8 cellular contexts compared by ENCODE assay signal in genomic region chr7:129434172-129434845, GRCh38. TPM values are rescaled to one million over a fixed set of nuclear protein-coding genes. Genes with fewer than 3 reads are reported as not detected.
DNase-seq lines count a peak whose midpoint lies in the region; TF ChIP-seq lines count a peak whose summit lies in the region.

Gene STRIP2 (plus strand): TSS chr7:129434432. CDS start chr7:129434473, 41 bp downstream.

- H4K20me1 ChIP-seq in neural progenitor cell (ENCODE audit: low read depth): peaks cover 5% of the 10 kb centered on the region

- peaks cover 11% of the 10 kb centered on the region for H3K27me3 Mint-ChIP-seq in neural progenitor cell (ENCODE audit: insufficient read depth, low read depth)

- H3K9me3 Mint-ChIP-seq in neural progenitor cell: no peaks in the 10 kb centered on the region

- peaks cover 19% of the 10 kb centered on the region for H3K79me2 ChIP-seq in neural progenitor cell (ENCODE audit: low read depth)

- peak within 1 kb of the TSS; percentile 21 for H3K27ac ChIP-seq in neural progenitor cell
- no peak within 1 kb of the TSS for H3K27ac ChIP-seq in stomach smooth muscle (ENCODE audit: low read length)

- peak within 1 kb of the TSS; percentile 90 for H3K27ac Mint-ChIP-seq in neural progenitor cell

- no peaks in the 10 kb centered on the region for H3K9me3 ChIP-seq in MG63
- H3K9me3 ChIP-seq in neural progenitor cell (ENCODE audit: low read depth): no peaks in the 10 kb centered on the region
- no peaks in the 10 kb centered on the region for H3K9me3 ChIP-seq in stomach smooth muscle (ENCODE audit: control insufficient read depth in 2 of 2, low read length in 2 of 2)

- H3K27me3 ChIP-seq in MG63: no peaks in the 10 kb centered on the region
- H3K27me3 ChIP-seq in neural progenitor cell: peaks cover 15% of the 10 kb centered on the region
- peaks cover 12 to 16% of the 10 kb centered on the region in 2 donors for H3K27me3 ChIP-seq in stomach smooth muscle (ENCODE audit: control insufficient read depth in 1 of 2, insufficient read depth in 2 of 2, low read length in 2 of 2)

- H2AFZ ChIP-seq in neural progenitor cell (replicated peaks): peak within 1 kb of the TSS; percentile 95

- H3K4me2 ChIP-seq in neural progenitor cell: peak within 1 kb of the TSS; percentile 94

- DNase-seq in GF-D8 (lab: John Stamatoyannopoulos, UW) (peak; percentile 37), HCEC 1CT (peak; percentile 84), MG63 (peak; percentile 86), fibroblast of villous mesenchyme (ENCODE audit: low read depth) (peak; percentile 80), neural progenitor cell (ENCODE audit: low spot score) (peak; percentile 98)
- DNase-seq in activated effector memory CD4-positive, alpha-beta T cell treated with Interleukin-2 at 50 U/mL for 16 hours: peak; percentile 83

- TF ChIP-seq CTCF in fibroblast of villous mesenchyme (IDR thresholded peaks at IDR 0.05; ENCODE audit: insufficient read depth, low read depth, low read length) (no peak), neural progenitor cell (IDR thresholded peaks at IDR 0.05) (no peak)

- H3F3A ChIP-seq in neural progenitor cell (ENCODE audit: low read depth): peaks cover 26% of the 10 kb centered on the region

- H3K4me3 ChIP-seq in MG63 (peak within 1 kb of the TSS; percentile 61), fibroblast of villous mesenchyme (ENCODE audit: low read depth, low read length) (peak within 1 kb of the TSS; percentile 86), neural progenitor cell (peak within 1 kb of the TSS; percentile 98), stomach smooth muscle (ENCODE audit: low read length in 2 of 2) (peak within 1 kb of the TSS; percentile 81 to 90)

- H3K9ac ChIP-seq in neural progenitor cell (peak within 1 kb of the TSS; percentile 67), stomach smooth muscle (ENCODE audit: low read length in 2 of 2) (peak within 1 kb of the TSS; percentile 57 to 68)

- no peaks in the 10 kb centered on the region for H3K36me3 ChIP-seq in MG63
- no peaks in the 10 kb centered on the region for H3K36me3 ChIP-seq in neural progenitor cell
- no peaks in the 10 kb centered on the region for H3K36me3 ChIP-seq in stomach smooth muscle (ENCODE audit: control insufficient read depth in 2 of 2, insufficient read depth in 2 of 2, low read length in 2 of 2)

- peaks cover 14% of the 10 kb centered on the region for H3K4me1 ChIP-seq in neural progenitor cell
- H3K4me1 ChIP-seq in stomach smooth muscle (ENCODE audit: control insufficient read depth, insufficient read depth, low read length): peaks cover 15% of the 10 kb centered on the region

- peak; percentile 79 for TF ChIP-seq POLR2A in Raji (IDR thresholded peaks at IDR 0.05; ENCODE audit: insufficient read depth, low read depth, low read length)

- H3K4me1 Mint-ChIP-seq in neural progenitor cell: peaks cover 19% of the 10 kb centered on the region

- no peaks in the 10 kb centered on the region for H3K36me3 Mint-ChIP-seq in neural progenitor cell

- H3K4me3 Mint-ChIP-seq in neural progenitor cell: peak within 1 kb of the TSS; percentile 95

RNA-seq across cellular contexts. Expression of gene STRIP2, which starts in this region (rescaled TPM):
- total RNA-seq in MG63 (2014; rRNA removed; shearing (Covaris generic); ENCODE audit: low replicate concordance): 1.3 and 2.3 TPM in 2 replicates
- 2.9 and 3.0 TPM in 2 replicates for total RNA-seq in fibroblast of villous mesenchyme
- total RNA-seq in neural progenitor cell (ENCODE audit: low replicate concordance): 11.6 and 12.5 TPM in 2 replicates

Comparison
In these comparisons a context has a peak if more than half of its experiments do, and no peak if none do; other contexts are left out.
1. DNase-seq: peak in every context shown above with its lines; median percentile 98 in neural progenitor cell; 86 in MG63; 84 in HCEC 1CT; 83 in activated effector memory CD4-positive, alpha-beta T cell treated with Interleukin-2 at 50 U/mL for 16 hours; 80 in fibroblast of villous mesenchyme; 37 in GF-D8.